Comparison of ENCODE assay signal across 17 cellular contexts in the genomic region with DNA sequence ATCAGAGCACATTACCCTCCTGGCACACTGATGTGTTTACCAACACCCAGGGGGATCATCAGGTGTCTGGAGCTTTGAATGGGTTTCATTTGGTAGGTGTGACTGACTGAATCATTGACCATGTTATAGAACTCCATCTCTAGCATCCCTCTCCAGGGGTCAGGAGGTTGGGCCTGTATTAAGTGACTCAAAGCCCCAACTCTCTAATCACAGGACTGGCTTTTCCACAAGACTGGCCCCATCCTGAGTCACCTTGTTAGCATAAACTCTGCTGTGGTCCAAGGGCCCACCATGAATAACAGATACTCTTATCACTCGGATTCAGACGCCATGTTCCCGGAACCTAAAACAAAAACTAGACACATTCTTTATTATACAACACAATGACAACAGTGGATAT.
DNase-seq lines count a peak whose midpoint lies in the region; ATAC-seq, FAIRE-seq and TF ChIP-seq lines count a peak whose summit lies in the region.
"Had no signal": no experiment of that assay in that cellular context is flagged by ENCODE, and none has a peak within 500 bp of the region (broad histone marks: within the 10 kb centered on the region; RNA-seq: fewer than 3 reads in every experiment).

No MANE protein-coding gene starts in this region.

- TF ChIP-seq EP300 in H1 (IDR thresholded peaks at IDR 0.05; ENCODE audit: borderline replicate concordance in 1 of 2, low read depth in 2 of 2, low read length in 2 of 2) = no peak
- no peak for TF ChIP-seq EP300 in sigmoid colon (IDR thresholded peaks at IDR 0.05)

- peaks cover 13% of the 10 kb centered on the region for H3K9me3 Mint-ChIP-seq in GM23338
- no peaks in the 10 kb centered on the region for H3K9me3 Mint-ChIP-seq in activated CD8-positive, alpha-beta memory T cell treated with anti-CD3 and anti-CD28 coated beads, Interleukin-2, amount 10 ng/mL, durations not matched to agents 7 days and 5 days (ENCODE audit: low read depth)

- H2AK5ac ChIP-seq in H1 (ENCODE audit: low read depth, low read length) = no peak overlapping the region

- H3K27me3 ChIP-seq in GM23338 (ENCODE audit: insufficient read depth) = no peaks in the 10 kb centered on the region
- H3K27me3 ChIP-seq in H1 (replicated peaks in 1 of 4; ENCODE audit: control insufficient read depth in 3 of 4, extremely low read depth in 1 of 4, insufficient read depth in 3 of 4, low read length in 3 of 4) = no peaks in the 10 kb centered on the region
- no peaks in the 10 kb centered on the region for H3K27me3 ChIP-seq in sigmoid colon
- H3K27me3 ChIP-seq: BLaER1 treated with 17β-estradiol and CSF1 and Interleukin-3, amounts not matched to agents 10 nM and 100 nM had no signal

- DNase-seq in GM23338 (ENCODE audit: low spot score) (no peak), NCI-H345 (lab: John Stamatoyannopoulos, UW) (peak; percentile 57), H1 (ENCODE audit: low read depth in 1 of 2, low spot score in 2 of 2) (no peak), sigmoid colon (no peak), NCI-H1694 (lab: John Stamatoyannopoulos, UW) (no peak), NCI-H510A treated with DMSO at 0.1 percent for 48 hours (lab: John Stamatoyannopoulos, UW) (no peak), NCI-H2196 (lab: John Stamatoyannopoulos, UW; ENCODE audit: unreplicated experiment) (no peak)
- no peak for DNase-seq in activated CD8-positive, alpha-beta memory T cell treated with anti-CD3 and anti-CD28 coated beads, Interleukin-2, amount 10 ng/mL, durations not matched to agents 7 days and 5 days
- DNase-seq: CD8-positive, alpha-beta memory T cell; DMS53; HFFc6; NCI-H1105; NCI-H526; Right ventricle myocardium superior; SW 1271 had no signal

- H4K8ac ChIP-seq in H1 (ENCODE audit: extremely low read depth, insufficient read depth, low read length) = no peak overlapping the region

- H4K20me1 ChIP-seq in GM23338 (replicated peaks; ENCODE audit: insufficient read depth) (no peaks in the 10 kb centered on the region), H1 (replicated peaks in 1 of 2; ENCODE audit: control insufficient read depth in 1 of 2, insufficient read depth in 2 of 2, low read length in 2 of 2) (no peaks in the 10 kb centered on the region)
- H4K20me1 ChIP-seq: BLaER1 treated with 17β-estradiol and CSF1 and Interleukin-3, amounts not matched to agents 10 nM and 100 nM had no signal

- H4K5ac ChIP-seq in H1 (ENCODE audit: insufficient read length, low read depth, low read length) = no peak overlapping the region

- intact Hi-C loops in sigmoid colon (cut with DNase I) = loop anchor here (5.0 kb wide), 1 partner anchor 224 kb away; no protein-coding TSS in a partner anchor

- POLR2A ChIA-PET in H1 (lab: Charles Lee; ENCODE audit: partially characterized antibody) = no interaction called here

- H3K4me1 Mint-ChIP-seq in GM23338 = peaks cover 28% of the 10 kb centered on the region
- H3K4me1 Mint-ChIP-seq in activated CD8-positive, alpha-beta memory T cell treated with anti-CD3 and anti-CD28 coated beads, Interleukin-2, amount 10 ng/mL, durations not matched to agents 7 days and 5 days = no peaks in the 10 kb centered on the region
- H3K4me1 Mint-ChIP-seq: CD8-positive, alpha-beta memory T cell had no signal

- no peak overlapping the region for H3K9ac ChIP-seq in H1 (replicated peaks in 1 of 4; ENCODE audit: extremely low read depth in 1 of 4, low read depth in 3 of 4, low read length in 3 of 4)
- H3K9ac ChIP-seq: BLaER1 treated with 17β-estradiol and CSF1 and Interleukin-3, amounts not matched to agents 10 nM and 100 nM had no signal

- H3K23ac ChIP-seq in H1 (ENCODE audit: insufficient read length) = no peak overlapping the region

- H3K36me3 ChIP-seq in GM23338 (ENCODE audit: insufficient read depth) = no peaks in the 10 kb centered on the region
- no peaks in the 10 kb centered on the region for H3K36me3 ChIP-seq in H1 (ENCODE audit: control insufficient read depth in 2 of 4, insufficient read depth in 4 of 4, low read length in 3 of 4)
- H3K36me3 ChIP-seq in sigmoid colon = no peaks in the 10 kb centered on the region
- H3K36me3 ChIP-seq: BLaER1 treated with 17β-estradiol and CSF1 and Interleukin-3, amounts not matched to agents 10 nM and 100 nM had no signal

- TF ChIP-seq RAD21 in H1 (IDR thresholded peaks at IDR 0.05 in 1 of 2, conservative IDR thresholded peaks at IDR 0.05 in 1 of 2; ENCODE audit: low read depth in 2 of 2, low read length in 2 of 2) = no peak

- no peaks in the 10 kb centered on the region for H3K36me3 Mint-ChIP-seq in GM23338 (ENCODE audit: low read depth)
- H3K36me3 Mint-ChIP-seq in activated CD8-positive, alpha-beta memory T cell treated with anti-CD3 and anti-CD28 coated beads, Interleukin-2, amount 10 ng/mL, durations not matched to agents 7 days and 5 days = no peaks in the 10 kb centered on the region
- H3K36me3 Mint-ChIP-seq: CD8-positive, alpha-beta memory T cell had no signal

- no peaks in the 10 kb centered on the region; the same call in 1 of the 2 replicates for H3K23me2 ChIP-seq in H1 (ENCODE audit: low read depth, low read length)

- 0 out of 2 replicates have a peak, but pooled peaks cover 5% of the 10 kb centered on the region for H3F3A ChIP-seq in GM23338 (replicated peaks; ENCODE audit: low read depth)

- H3K4ac ChIP-seq in H1 (replicated peaks; ENCODE audit: insufficient read length, low read depth, low read length) = peak overlapping the region; percentile 1

- no peaks in the 10 kb centered on the region for H3K27me3 Mint-ChIP-seq in GM23338 (ENCODE audit: insufficient read depth, low read depth, poor library complexity)
- H3K27me3 Mint-ChIP-seq in activated CD8-positive, alpha-beta memory T cell treated with anti-CD3 and anti-CD28 coated beads, Interleukin-2, amount 10 ng/mL, durations not matched to agents 7 days and 5 days = peaks cover 11% of the 10 kb centered on the region

- no peak for FAIRE-seq in H1 (lab: Jason Lieb, UNC)
- FAIRE-seq: H54 had no signal

- no peak for TF ChIP-seq POLR2A in H1 (IDR thresholded peaks at IDR 0.05; ENCODE audit: control extremely low read depth in 1 of 2, low read depth in 2 of 2, low read length in 2 of 2)
- no peak for TF ChIP-seq POLR2A in sigmoid colon (IDR thresholded peaks at IDR 0.05)

- H2BK120ac ChIP-seq in H1 (replicated peaks; ENCODE audit: low read depth, low read length) = peak overlapping the region; percentile 2

- H3K4me3 ChIP-seq in GM23338 (no peak overlapping the region), H1 (ENCODE audit: extremely low read depth in 1 of 4, insufficient read depth in 2 of 4, low read depth in 3 of 4, low read length in 4 of 4) (no peak overlapping the region), sigmoid colon (peak overlapping the region in 2 of 4 donors; percentile 30 to 32)
- H3K4me3 ChIP-seq: BLaER1 treated with 17β-estradiol and CSF1 and Interleukin-3, amounts not matched to agents 10 nM and 100 nM had no signal

- peak overlapping the region; percentile 87 for H4K91ac ChIP-seq in H1 (replicated peaks; ENCODE audit: insufficient read length, low read length)

- H3K4me2 ChIP-seq in GM23338 = 0 out of 2 replicates have a peak overlapping the region, but pooled peaks have one; percentile 22
- H3K4me2 ChIP-seq in H1 (ENCODE audit: insufficient read depth in 1 of 2, low read depth in 2 of 2, low read length in 2 of 2) = no peak overlapping the region

- H2BK12ac ChIP-seq in H1 (ENCODE audit: low read depth, low read length) = 0 out of 2 replicates have a peak overlapping the region, but pooled peaks have one; percentile 40

- H3K9me3 ChIP-seq in H1 (ENCODE audit: insufficient read depth in 2 of 2, low read depth in 1 of 2, low read length in 1 of 2) (no peaks in the 10 kb centered on the region), sigmoid colon (peaks cover 0 to 2% (median 0%) of the 10 kb centered on the region in 4 donors)

- H3K4me3 Mint-ChIP-seq in GM23338 = no peak overlapping the region
- H3K4me3 Mint-ChIP-seq in activated CD8-positive, alpha-beta memory T cell treated with anti-CD3 and anti-CD28 coated beads, Interleukin-2, amount 10 ng/mL, durations not matched to agents 7 days and 5 days = no peak overlapping the region
- H3K4me3 Mint-ChIP-seq: CD8-positive, alpha-beta memory T cell; HFFc6 had no signal

- H2AFZ ChIP-seq in GM23338 = no peak overlapping the region
- no peak overlapping the region for H2AFZ ChIP-seq in H1 (ENCODE audit: low read length)

- peak overlapping the region; percentile 52; the same call in 1 of the 2 replicates for H3K27ac ChIP-seq in GM23338 (ENCODE audit: low read depth)
- no peak overlapping the region for H3K27ac ChIP-seq in H1 (ENCODE audit: low read depth, low read length)
- H3K27ac ChIP-seq in sigmoid colon = peak overlapping the region in 3 of 4 donors; percentile 78 to 88 (median 85)
- H3K27ac ChIP-seq: BLaER1 treated with 17β-estradiol and CSF1 and Interleukin-3, amounts not matched to agents 10 nM and 100 nM had no signal

- no peak overlapping the region for H2BK5ac ChIP-seq in H1 (ENCODE audit: low read depth, low read length)

- no peak overlapping the region for H3K27ac Mint-ChIP-seq in GM23338
- H3K27ac Mint-ChIP-seq in activated CD8-positive, alpha-beta memory T cell treated with anti-CD3 and anti-CD28 coated beads, Interleukin-2, amount 10 ng/mL, durations not matched to agents 7 days and 5 days = no peak overlapping the region
- H3K27ac Mint-ChIP-seq: CD8-positive, alpha-beta memory T cell; HFFc6 had no signal

- 81% methylated on average over 3 of the region's 3 CpGs; no CpG with 5 or more reads in 1 of the 2 experiments for WGBS in H1 (ENCODE audit: extremely low coverage in 1 of 2, insufficient coverage in 1 of 2, insufficient read length in 1 of 2, insufficient replicate concordance in 2 of 2, low coverage in 1 of 2, low lambda C conversion rate in 2 of 2, missing lambda C conversion rate in 1 of 2), 2 experiments
- 83 to 97% methylated on average over 3 of the region's 3 CpGs for WGBS in sigmoid colon, 2 donors

- ATAC-seq in GM23338 = no peak
- no peak for ATAC-seq in activated CD8-positive, alpha-beta memory T cell treated with anti-CD3 and anti-CD28 coated beads, Interleukin-2, amount 10 ng/mL, durations not matched to agents 7 days and 5 days

- no peaks in the 10 kb centered on the region for H3K79me2 ChIP-seq in GM23338 (replicated peaks; ENCODE audit: insufficient read depth)
- no peaks in the 10 kb centered on the region for H3K79me2 ChIP-seq in H1 (ENCODE audit: control insufficient read depth in 1 of 2, insufficient read depth in 2 of 2, low read length in 2 of 2)

- TF ChIP-seq CTCF in GM23338 (conservative IDR thresholded peaks at IDR 0.05; ENCODE audit: low read depth in 2 of 2) (no peak), H1 (IDR thresholded peaks at IDR 0.05; ENCODE audit: control extremely low read depth in 1 of 3, insufficient read depth in 1 of 3, low read depth in 1 of 3, low read length in 3 of 3) (no peak), sigmoid colon (IDR thresholded peaks at IDR 0.05) (no peak)

- CTCF ChIA-PET in H1 (lab: Charles Lee; ENCODE audit: partially characterized antibody) = interaction anchor here (0.6 kb wide), 1 partner anchor 322 kb away, joined by 3 read pairs; no protein-coding TSS in a partner anchor
- CTCF ChIA-PET in activated CD8-positive, alpha-beta memory T cell treated with anti-CD3 and anti-CD28 coated beads, Interleukin-2, amount 10 ng/mL, durations not matched to agents 7 days and 5 days (lab: Charles Lee) = no interaction called here

- H3K9me2 ChIP-seq in GM23338 (ENCODE audit: insufficient read depth) = peaks cover 6% of the 10 kb centered on the region

- H2BK20ac ChIP-seq in H1 (ENCODE audit: low read length) = no peak overlapping the region

- no peaks in the 10 kb centered on the region for H3K79me1 ChIP-seq in H1 (ENCODE audit: low read depth, low read length)

- H3K56ac ChIP-seq in H1 (replicated peaks; ENCODE audit: insufficient read length, low read depth, low read length) = no peak overlapping the region

- H2BK15ac ChIP-seq in H1 (ENCODE audit: low read length) = no peak overlapping the region

- H3K4me1 ChIP-seq in GM23338 (ENCODE audit: insufficient read depth) = peaks cover 32% of the 10 kb centered on the region
- peaks cover 2 to 17% (median 14%) of the 10 kb centered on the region in 4 experiments for H3K4me1 ChIP-seq in H1 (replicated peaks in 1 of 4; ENCODE audit: control insufficient read depth in 3 of 4, insufficient read depth in 4 of 4, low read length in 3 of 4)
- H3K4me1 ChIP-seq in sigmoid colon = peaks cover 0 to 71% (median 40%) of the 10 kb centered on the region in 4 donors

- no peak overlapping the region for H3K14ac ChIP-seq in H1 (ENCODE audit: insufficient read length)

- H3K18ac ChIP-seq in H1 (ENCODE audit: extremely low read depth, low read length) = no peak overlapping the region; the same call in 1 of the 2 replicates
